Comparison of ENCODE assay signal across 9 cellular contexts in the genomic region with DNA sequence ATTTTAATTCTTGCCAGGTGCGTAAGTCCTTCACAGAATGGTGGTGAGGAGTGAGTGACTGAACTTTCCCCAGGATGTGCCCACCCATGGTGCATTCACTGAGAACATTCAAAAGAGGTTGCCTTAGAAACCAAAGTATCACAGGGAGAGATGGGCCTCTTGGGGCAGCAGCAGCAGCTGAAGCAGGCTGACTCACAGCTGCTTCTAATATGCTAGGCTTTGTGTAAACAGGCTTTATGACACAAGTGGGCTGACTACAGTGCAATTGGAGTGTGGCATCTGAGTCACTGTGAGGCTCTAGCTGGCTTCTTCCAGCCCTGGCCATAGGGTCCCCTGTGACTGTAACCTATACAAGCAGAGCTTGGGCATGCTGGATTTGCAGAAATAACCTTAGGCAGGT. TPM values are rescaled to one million over a fixed set of nuclear protein-coding genes. Genes with fewer than 3 reads are reported as not detected.
A peak's percentile ranks its signal among the peaks of the same experiment; 100 is the strongest.
DNase-seq lines count a peak whose midpoint lies in the region; ATAC-seq, FAIRE-seq and TF ChIP-seq lines count a peak whose summit lies in the region.
"Had no signal": no experiment of that assay in that cellular context is flagged by ENCODE, and none has a peak within 500 bp of the region (broad histone marks: within the 10 kb centered on the region; RNA-seq: fewer than 3 reads in every experiment).

No MANE protein-coding gene starts in this region.

- peaks cover 2% of the 10 kb centered on the region for H3K27me3 Mint-ChIP-seq in activated T-helper 1 cell treated with anti-CD3 and anti-CD28 coated beads, Interleukin-12 subunit alpha, Interleukin-12 subunit beta, Interleukin-2, Interleukin-4 antibody, amounts not matched to agents 30 ng/mL and 10 ng/mL and 1 ng/mL, durations not matched to agents 14 hours and 24 hours and 36 hours (ENCODE audit: insufficient read depth)

- no peaks in the 10 kb centered on the region for H3K4me1 ChIP-seq in lower lobe of right lung

- CTCF ChIA-PET in HEK293T (lab: Yijun Ruan, JAX): interaction anchor here (1.1 kb wide), 1 partner anchor 10 kb away, joined by 3 read pairs; no protein-coding TSS in a partner anchor

- no peaks in the 10 kb centered on the region for H3K36me3 Mint-ChIP-seq in activated T-helper 1 cell treated with anti-CD3 and anti-CD28 coated beads, Interleukin-12 subunit alpha, Interleukin-12 subunit beta, Interleukin-2, Interleukin-4 antibody, amounts not matched to agents 30 ng/mL and 10 ng/mL and 1 ng/mL, durations not matched to agents 14 hours and 24 hours and 36 hours (ENCODE audit: low read depth)

- H3K27ac Mint-ChIP-seq in activated T-helper 1 cell treated with anti-CD3 and anti-CD28 coated beads, Interleukin-12 subunit alpha, Interleukin-12 subunit beta, Interleukin-2, Interleukin-4 antibody, amounts not matched to agents 30 ng/mL and 10 ng/mL and 1 ng/mL, durations not matched to agents 14 hours and 24 hours and 36 hours: no peak overlapping the region

- no peaks in the 10 kb centered on the region for H3K27me3 ChIP-seq in bronchial epithelial cell (ENCODE audit: control insufficient read depth, insufficient read depth, low read length)
- H3K27me3 ChIP-seq in lower lobe of right lung (ENCODE audit: low read depth): no peaks in the 10 kb centered on the region

- H3K4me1 Mint-ChIP-seq in activated T-helper 1 cell treated with anti-CD3 and anti-CD28 coated beads, Interleukin-12 subunit alpha, Interleukin-12 subunit beta, Interleukin-2, Interleukin-4 antibody, amounts not matched to agents 30 ng/mL and 10 ng/mL and 1 ng/mL, durations not matched to agents 14 hours and 24 hours and 36 hours (ENCODE audit: low read depth): no peaks in the 10 kb centered on the region

- H3K27ac ChIP-seq in lower lobe of right lung: no peak overlapping the region

- intact Hi-C loops in lower lobe of right lung (cut with DNase I): no loop called here
- intact Hi-C loops in activated T-helper 1 cell treated with anti-CD3 and anti-CD28 coated beads, Interleukin-12 subunit alpha, Interleukin-12 subunit beta, Interleukin-2, Interleukin-4 antibody, amounts not matched to agents 30 ng/mL and 10 ng/mL and 1 ng/mL, durations not matched to agents 14 hours and 24 hours and 36 hours (cut with micrococcal nuclease): no loop called here

- no peak overlapping the region for H3K4me3 Mint-ChIP-seq in activated T-helper 1 cell treated with anti-CD3 and anti-CD28 coated beads, Interleukin-12 subunit alpha, Interleukin-12 subunit beta, Interleukin-2, Interleukin-4 antibody, amounts not matched to agents 30 ng/mL and 10 ng/mL and 1 ng/mL, durations not matched to agents 14 hours and 24 hours and 36 hours

- no peaks in the 10 kb centered on the region for H3K9me3 Mint-ChIP-seq in activated T-helper 1 cell treated with anti-CD3 and anti-CD28 coated beads, Interleukin-12 subunit alpha, Interleukin-12 subunit beta, Interleukin-2, Interleukin-4 antibody, amounts not matched to agents 30 ng/mL and 10 ng/mL and 1 ng/mL, durations not matched to agents 14 hours and 24 hours and 36 hours

- peak; percentile 22 for TF ChIP-seq CTCF in AG09309 (IDR thresholded peaks at IDR 0.05; ENCODE audit: control insufficient read depth, insufficient read depth, low read depth, low read length, missing control alignments)
- TF ChIP-seq CTCF in bronchial epithelial cell (IDR thresholded peaks at IDR 0.05; ENCODE audit: insufficient read depth, low read length, severe bottlenecking): peak; percentile 32
- TF ChIP-seq CTCF in lower lobe of right lung (IDR thresholded peaks at IDR 0.05): no peak

- FAIRE-seq in bronchial epithelial cell (lab: Jason Lieb, UNC): peak; percentile 90
- FAIRE-seq: endometrium had no signal

- H3K4me3 ChIP-seq in AG09309 (ENCODE audit: control insufficient read depth, low read depth, low read length): no peak overlapping the region
- H3K4me3 ChIP-seq in bronchial epithelial cell (ENCODE audit: low read depth, low read length): no peak overlapping the region
- H3K4me3 ChIP-seq in lower lobe of right lung: no peak overlapping the region

- DNase-seq in AG09309 (ENCODE audit: low read depth) (peak; percentile 88), HEK293T (ENCODE audit: extremely low spot score) (peak; percentile 75), NCI-H524 treated with DMSO at 0.1 percent for 48 hours (lab: John Stamatoyannopoulos, UW) (peak; percentile 91), bronchial epithelial cell (ENCODE audit: low read depth) (peak; percentile 95), lower lobe of right lung (no peak), SKM-1 treated with dmso at 0.1 percent for 144 hours (lab: John Stamatoyannopoulos, UW; ENCODE audit: unreplicated experiment) (no peak)
- no peak for DNase-seq in activated T-helper 1 cell treated with anti-CD3 and anti-CD28 coated beads, Interleukin-12 subunit alpha, Interleukin-12 subunit beta, Interleukin-2, Interleukin-4 antibody, amounts not matched to agents 30 ng/mL and 10 ng/mL and 1 ng/mL, durations not matched to agents 14 hours and 24 hours and 36 hours (ENCODE audit: low spot score)

- H3K36me3 ChIP-seq in bronchial epithelial cell (ENCODE audit: control insufficient read depth, insufficient read depth, low read length) (no peaks in the 10 kb centered on the region), lower lobe of right lung (peaks cover 7% of the 10 kb centered on the region)

- ATAC-seq in lower lobe of right lung (peak; percentile 89 to 95), HG03025 (IDR thresholded peaks at IDR 0.05; ENCODE audit: low FRiP score, unreplicated experiment) (no peak)

- no peaks in the 10 kb centered on the region for H3K9me3 ChIP-seq in lower lobe of right lung

- POLR2A ChIA-PET in HEK293T (lab: Yijun Ruan, JAX): interaction anchor here (1.2 kb wide), 1 partner anchor 11 kb away, joined by 12 read pairs; the partner anchor contains the start of genes PIGP and TTC3

TF ChIP-seq in HEK293T, 16 proteins besides CTCF, POLR2A, EP300 and RAD21:
- TF ChIP-seq FOXM1 (IDR thresholded peaks at IDR 0.05; ENCODE audit: borderline replicate concordance) (no peak), HDGF (IDR thresholded peaks at IDR 0.05; ENCODE audit: borderline replicate concordance) (no peak), FOXK2 (IDR thresholded peaks at IDR 0.05) (peak; percentile 75; the same call in 1 of the 2 replicates)
TF ChIP-seq in HEK293T: peak in this region for 1.

RNA-seq across cellular contexts. Expression of gene PIGP, which starts 12.6 kb away (rescaled TPM):
- total RNA-seq in bronchial epithelial cell (3.2 and 4.0 TPM in 2 replicates), lower lobe of right lung (28.7 TPM)
- total RNA-seq in activated T-helper 1 cell treated with anti-CD3 and anti-CD28 coated beads, Interleukin-12 subunit alpha, Interleukin-12 subunit beta, Interleukin-2, Interleukin-4 antibody, amounts not matched to agents 30 ng/mL and 10 ng/mL and 1 ng/mL, durations not matched to agents 14 hours and 24 hours and 36 hours: 18.2 and 20.1 TPM in 2 replicates

RNA-seq across cellular contexts. Expression of gene TTC3, which starts 12.8 kb away (rescaled TPM):
- 64.1 and 90.3 TPM in 2 replicates for total RNA-seq in bronchial epithelial cell
- total RNA-seq in lower lobe of right lung: 93.0 TPM
- 61.8 and 69.3 TPM in 2 replicates for total RNA-seq in activated T-helper 1 cell treated with anti-CD3 and anti-CD28 coated beads, Interleukin-12 subunit alpha, Interleukin-12 subunit beta, Interleukin-2, Interleukin-4 antibody, amounts not matched to agents 30 ng/mL and 10 ng/mL and 1 ng/mL, durations not matched to agents 14 hours and 24 hours and 36 hours

RNA-seq across cellular contexts. Expression of gene RIPPLY3, which starts 53.8 kb away (rescaled TPM):
- total RNA-seq in bronchial epithelial cell (under 0.01 TPM in 1 of 2 replicates, not detected in the other), lower lobe of right lung (0.44 TPM)
- 0.10 TPM in 2 replicates for total RNA-seq in activated T-helper 1 cell treated with anti-CD3 and anti-CD28 coated beads, Interleukin-12 subunit alpha, Interleukin-12 subunit beta, Interleukin-2, Interleukin-4 antibody, amounts not matched to agents 30 ng/mL and 10 ng/mL and 1 ng/mL, durations not matched to agents 14 hours and 24 hours and 36 hours

Comparison
In these comparisons a context has a peak if more than half of its experiments do, and no peak if none do; other contexts are left out.
1. DNase-seq: peak in AG09309 (single experiment), HEK293T (single experiment), NCI-H524 treated with DMSO at 0.1 percent for 48 hours (single experiment) and bronchial epithelial cell (single experiment); none in lower lobe of right lung (single experiment), activated T-helper 1 cell treated with anti-CD3 and anti-CD28 coated beads, Interleukin-12 subunit alpha, Interleukin-12 subunit beta, Interleukin-2, Interleukin-4 antibody, amounts not matched to agents 30 ng/mL and 10 ng/mL and 1 ng/mL, durations not matched to agents 14 hours and 24 hours and 36 hours (single experiment) and SKM-1 treated with dmso at 0.1 percent for 144 hours (single experiment).